Comparison of ENCODE assay signal across 16 cellular contexts in genomic region chr10:117740696-117741222, GRCh38.
DNase-seq lines count a peak whose midpoint lies in the region; TF ChIP-seq lines count a peak whose summit lies in the region.
"Had no signal": no experiment of that assay in that cellular context is flagged by ENCODE, and none has a peak within 500 bp of the region (broad histone marks: within the 10 kb centered on the region; RNA-seq: fewer than 3 reads in every experiment).

No MANE protein-coding gene starts in this region.

- H2AFZ ChIP-seq in neuronal stem cell (ENCODE audit: low read length) = no peak overlapping the region

- no peak overlapping the region for H3K9ac ChIP-seq in neuronal stem cell (ENCODE audit: low read depth, low read length, poor library complexity)
- H3K9ac ChIP-seq: BLaER1 treated with 17β-estradiol and CSF1 and Interleukin-3, amounts not matched to agents 10 nM and 100 nM had no signal

- DNase-seq in ELF-1 (ENCODE audit: low read depth, low spot score) (peak; percentile 82), NCI-H69 (lab: John Stamatoyannopoulos, UW) (peak; percentile 59), glutamatergic neuron (no peak), neuronal stem cell (ENCODE audit: low spot score) (peak; percentile 39), NCI-H524 (lab: John Stamatoyannopoulos, UW) (no peak)
- no peak for DNase-seq in stimulated activated CD4-positive, alpha-beta T cell treated with anti-CD3 and anti-CD28 coated beads, Interleukin-2, amount 100 ng/mL, for 48 hours
- DNase-seq: CD8-positive, alpha-beta T cell; DMS 273 treated with DMSO at 0.1 percent for 48 hours; DMS53; DND-41; EL; GOT3; HFFc6 had no signal

- no peak overlapping the region for H3K4ac ChIP-seq in neuronal stem cell (ENCODE audit: low read length)

- no peak overlapping the region for H2BK5ac ChIP-seq in neuronal stem cell (ENCODE audit: low read length)

- no CpG with 5 or more reads among the region's 6 CpGs for WGBS in neuronal stem cell (ENCODE audit: extremely low coverage in 2 of 2, insufficient read length in 2 of 2, insufficient replicate concordance in 1 of 2), 2 donors

- H3K9me3 ChIP-seq in neuronal stem cell (replicated peaks in 1 of 2; ENCODE audit: control insufficient read depth in 2 of 2, insufficient read depth in 1 of 2, low read depth in 1 of 2, low read length in 2 of 2) = no peaks in the 10 kb centered on the region
- H3K9me3 ChIP-seq: BLaER1 treated with 17β-estradiol and CSF1 and Interleukin-3, amounts not matched to agents 10 nM and 100 nM had no signal

- H3K14ac ChIP-seq in neuronal stem cell (ENCODE audit: low read length) = no peak overlapping the region

- peaks cover 4% of the 10 kb centered on the region for H3K27me3 Mint-ChIP-seq in glutamatergic neuron (ENCODE audit: unreplicated experiment)

- no peak overlapping the region for H3K4me2 ChIP-seq in neuronal stem cell (ENCODE audit: insufficient read depth, low read length, poor library complexity, severe bottlenecking)
- H3K4me2 ChIP-seq: BLaER1 treated with 17β-estradiol and CSF1 and Interleukin-3, amounts not matched to agents 10 nM and 100 nM had no signal

- peaks cover 0 to 11% of the 10 kb centered on the region in 2 donors for H3K4me1 ChIP-seq in neuronal stem cell (ENCODE audit: control insufficient read depth in 2 of 2, insufficient read depth in 1 of 2, low read depth in 1 of 2, low read length in 2 of 2)

- H3K27ac ChIP-seq in neuronal stem cell (replicated peaks; ENCODE audit: low read length) = peak overlapping the region; percentile 19
- H3K27ac ChIP-seq: BLaER1 treated with 17β-estradiol and CSF1 and Interleukin-3, amounts not matched to agents 10 nM and 100 nM; HL-60 had no signal

- no peaks in the 10 kb centered on the region for H3K36me3 Mint-ChIP-seq in glutamatergic neuron (ENCODE audit: unreplicated experiment)
- H3K36me3 Mint-ChIP-seq: CD8-positive, alpha-beta T cell had no signal

- peak overlapping the region; percentile 76 for H3K18ac ChIP-seq in neuronal stem cell (ENCODE audit: low read length)

- H2BK15ac ChIP-seq in neuronal stem cell (ENCODE audit: low read length) = no peak overlapping the region

- H2BK120ac ChIP-seq in neuronal stem cell (ENCODE audit: low read depth, low read length) = no peak overlapping the region

- no peaks in the 10 kb centered on the region for H3K79me1 ChIP-seq in neuronal stem cell (ENCODE audit: low read depth, low read length)

- peaks cover 0 to 21% (median under 1%) of the 10 kb centered on the region in 3 experiments for H3K27me3 ChIP-seq in neuronal stem cell (ENCODE audit: control insufficient read depth in 3 of 3, insufficient read depth in 3 of 3, low read depth in 1 of 3, low read length in 3 of 3)
- H3K27me3 ChIP-seq: BLaER1 treated with 17β-estradiol and CSF1 and Interleukin-3, amounts not matched to agents 10 nM and 100 nM had no signal

- H2BK12ac ChIP-seq in neuronal stem cell (ENCODE audit: low read length) = no peak overlapping the region

- no peak overlapping the region for H4K8ac ChIP-seq in neuronal stem cell (ENCODE audit: low read depth, low read length)

- H4K91ac ChIP-seq in neuronal stem cell (ENCODE audit: low read depth, low read length, poor library complexity) = no peak overlapping the region

- H3K36me3 ChIP-seq in neuronal stem cell (replicated peaks in 1 of 2; ENCODE audit: control insufficient read depth in 2 of 2, insufficient read depth in 2 of 2, low read length in 2 of 2) = no peaks in the 10 kb centered on the region
- H3K36me3 ChIP-seq: BLaER1 treated with 17β-estradiol and CSF1 and Interleukin-3, amounts not matched to agents 10 nM and 100 nM had no signal

- H3K4me1 Mint-ChIP-seq in glutamatergic neuron (ENCODE audit: low read depth, unreplicated experiment) = peaks cover 7% of the 10 kb centered on the region
- H3K4me1 Mint-ChIP-seq: B cell had no signal

- no peak overlapping the region for H3K23ac ChIP-seq in neuronal stem cell (ENCODE audit: low read depth, low read length, poor library complexity)

- no peak for TF ChIP-seq CTCF in glutamatergic neuron (IDR thresholded peaks at IDR 0.05; ENCODE audit: partially characterized antibody, unreplicated experiment)

- H2AK5ac ChIP-seq in neuronal stem cell (ENCODE audit: low read depth, low read length) = no peak overlapping the region

- H3K9me3 Mint-ChIP-seq in glutamatergic neuron (ENCODE audit: unreplicated experiment) = no peaks in the 10 kb centered on the region
- H3K9me3 Mint-ChIP-seq: CD8-positive, alpha-beta T cell had no signal

- peak overlapping the region; percentile 33 for H3K27ac Mint-ChIP-seq in glutamatergic neuron (ENCODE audit: unreplicated experiment)
- H3K27ac Mint-ChIP-seq: B cell; CD8-positive, alpha-beta T cell; HFFc6 had no signal

- H3K4me3 Mint-ChIP-seq in glutamatergic neuron (ENCODE audit: unreplicated experiment) = no peak overlapping the region
- H3K4me3 Mint-ChIP-seq: B cell; CD8-positive, alpha-beta T cell; HFFc6 had no signal

- no peak overlapping the region for H3K4me3 ChIP-seq in neuronal stem cell (ENCODE audit: low read length in 2 of 2)
- H3K4me3 ChIP-seq: BLaER1 treated with 17β-estradiol and CSF1 and Interleukin-3, amounts not matched to agents 10 nM and 100 nM had no signal

Comparison
In these comparisons a context has a peak if more than half of its experiments do, and no peak if none do; other contexts are left out.
1. DNase-seq: peak in ELF-1 (single experiment), NCI-H69 (single experiment) and neuronal stem cell (single experiment); none in glutamatergic neuron (single experiment), NCI-H524 (0 of 2) and stimulated activated CD4-positive, alpha-beta T cell treated with anti-CD3 and anti-CD28 coated beads, Interleukin-2, amount 100 ng/mL, for 48 hours (0 of 2).